ENCODE assay signal across 1 cellular context in genomic region chr17:49616086-49616485, GRCh38.
TF ChIP-seq lines count a peak whose summit lies in the region.

No MANE protein-coding gene starts in this region.

TF ChIP-seq in H1, 55 proteins besides CTCF, POLR2A, EP300 and RAD21:
- TF ChIP-seq ATF3 (IDR thresholded peaks at IDR 0.05; ENCODE audit: insufficient read depth, low read depth, low read length): no peak
- no peak for TF ChIP-seq SRF (IDR thresholded peaks at IDR 0.05; ENCODE audit: low read depth, low read length)
- TF ChIP-seq SP2 (IDR thresholded peaks at IDR 0.05; ENCODE audit: low read length): no peak
- TF ChIP-seq ZNF274 (IDR thresholded peaks at IDR 0.05; ENCODE audit: borderline replicate concordance, extremely low read depth, low read length): no peak
- no peak for TF ChIP-seq GTF2F1 (IDR thresholded peaks at IDR 0.05; ENCODE audit: borderline replicate concordance, low read depth, low read length)
- no peak for TF ChIP-seq TAF7 (optimal IDR thresholded peaks at IDR 0.05; ENCODE audit: borderline replicate concordance, low read depth, low read length)
- TF ChIP-seq GABPA (IDR thresholded peaks at IDR 0.05; ENCODE audit: borderline replicate concordance, insufficient read depth, low read length): no peak
- TF ChIP-seq CBX8 (IDR thresholded peaks at IDR 0.05; ENCODE audit: borderline replicate concordance, low read depth, low read length): no peak
- TF ChIP-seq POLR2AphosphoS5 (IDR thresholded peaks at IDR 0.05; ENCODE audit: low read depth, low read length): no peak
- TF ChIP-seq NANOG (IDR thresholded peaks at IDR 0.05; ENCODE audit: insufficient read depth, low read depth, low read length, poor library complexity, severe bottlenecking): no peak
- no peak for TF ChIP-seq BACH1 (IDR thresholded peaks at IDR 0.05; ENCODE audit: low read length)
- no peak for TF ChIP-seq MAX (IDR thresholded peaks at IDR 0.05)
- no peak for TF ChIP-seq RXRA (IDR thresholded peaks at IDR 0.05; ENCODE audit: insufficient read depth, low read depth, low read length)
- no peak for TF ChIP-seq MAFK (IDR thresholded peaks at IDR 0.05; ENCODE audit: low read depth, low read length)
- TF ChIP-seq SIX5 (IDR thresholded peaks at IDR 0.05; ENCODE audit: low read depth, low read length): no peak
- TF ChIP-seq JUN (IDR thresholded peaks at IDR 0.05; ENCODE audit: low read depth, low read length): no peak
- TF ChIP-seq CHD1 (IDR thresholded peaks at IDR 0.05; ENCODE audit: low read depth, low read length): no peak
- TF ChIP-seq CREB1 (IDR thresholded peaks at IDR 0.05): no peak
- TF ChIP-seq RFX5 (IDR thresholded peaks at IDR 0.05; ENCODE audit: borderline replicate concordance, low read depth, low read length): no peak
